Comparison of ENCODE assay signal across 29 cellular contexts in the genomic region with DNA sequence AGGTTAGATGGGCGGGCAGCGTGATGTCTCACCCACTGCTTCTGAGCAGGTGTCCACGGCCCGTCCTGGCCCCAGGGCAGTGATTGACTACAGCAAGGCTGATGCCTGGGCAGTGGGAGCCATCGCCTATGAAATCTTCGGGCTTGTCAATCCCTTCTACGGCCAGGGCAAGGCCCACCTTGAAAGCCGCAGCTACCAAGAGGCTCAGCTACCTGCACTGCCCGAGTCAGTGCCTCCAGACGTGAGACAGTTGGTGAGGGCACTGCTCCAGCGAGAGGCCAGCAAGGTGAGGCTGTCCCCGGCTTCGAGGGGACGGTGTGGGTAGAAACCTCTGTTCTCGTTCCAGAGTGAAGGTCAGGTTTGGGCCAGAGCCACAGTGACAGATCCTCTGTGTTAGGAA.
"Had no signal": no experiment of that assay in that cellular context is flagged by ENCODE, and none has a peak within 500 bp of the region (broad histone marks: within the 10 kb centered on the region; RNA-seq: fewer than 3 reads in every experiment).

No MANE protein-coding gene starts in this region.

- H3K4me3 Mint-ChIP-seq: activated naive CD4-positive, alpha-beta T cell treated with anti-CD3 and anti-CD28 coated beads, Interleukin-2, amount 10 ng/mL, durations not matched to agents 7 days and 5 days; activated T-cell treated with anti-CD3 and anti-CD28 coated beads, Interleukin-2, amount 50 U/mL, for 72 hours; brain; endodermal cell; nephron; T-cell; T-helper 2 cell treated with Interferon-gamma antibody and Interleukin-4, amounts not matched to agents 5 μg/mL and 100 μg/mL, for 36 hours had no signal

- H3K27me3 ChIP-seq: ascending aorta, esophagus muscularis mucosa, foreskin keratinocyte, heart right ventricle, neutrophil, ovary, right lobe of liver, stomach, thyroid gland, upper lobe of left lung, vagina had no signal

- H3K9me3 Mint-ChIP-seq: activated naive CD4-positive, alpha-beta T cell treated with anti-CD3 and anti-CD28 coated beads, Interleukin-2, amount 10 ng/mL, durations not matched to agents 7 days and 5 days; activated T-cell treated with anti-CD3 and anti-CD28 coated beads, Interleukin-2, amount 50 U/mL, for 72 hours; brain; endodermal cell; nephron; T-cell; T-helper 2 cell treated with Interferon-gamma antibody and Interleukin-4, amounts not matched to agents 5 μg/mL and 100 μg/mL, for 36 hours had no signal

- H3K4me1 Mint-ChIP-seq: activated naive CD4-positive, alpha-beta T cell treated with anti-CD3 and anti-CD28 coated beads, Interleukin-2, amount 10 ng/mL, durations not matched to agents 7 days and 5 days; brain; endodermal cell; nephron; T-cell had no signal

- DNase-seq: activated CD4-positive, alpha-beta T cell treated with anti-CD3 and anti-CD28 coated beads for 4 hours; activated CD4-positive, alpha-beta T cell treated with anti-CD3 and anti-CD28 coated beads, Interleukin-2, amount 50 U/mL, for 4 hours; activated effector memory CD4-positive, alpha-beta T cell treated with anti-CD3 and anti-CD28 coated beads, Interleukin-2, amount 50 U/mL, for 16 hours; activated naive CD4-positive, alpha-beta T cell treated with anti-CD3 and anti-CD28 coated beads, Interleukin-2, amount 10 ng/mL, durations not matched to agents 7 days and 5 days; activated T-cell treated with anti-CD3 and anti-CD28 coated beads for 4 hours; activated T-cell treated with anti-CD3 and anti-CD28 coated beads, Interleukin-2, amount 50 U/mL, for 72 hours; endodermal cell; foreskin keratinocyte; heart right ventricle; kidney glomerular epithelial cell; left ventricle myocardium inferior; mesendoderm; ovary; right lobe of liver; stimulated activated CD4-positive, alpha-beta T cell treated with anti-CD3 and anti-CD28 coated beads, Interleukin-4, amount 100 ng/mL, for 1 hour; stomach; T-cell; thyroid gland; upper lobe of left lung had no signal

- H3K27ac ChIP-seq: ascending aorta, coronary artery, esophagus muscularis mucosa, foreskin keratinocyte, heart right ventricle, left ventricle myocardium inferior, neutrophil, ovary, right lobe of liver, stomach, thyroid gland, upper lobe of left lung, vagina had no signal

- H3K27ac Mint-ChIP-seq: activated naive CD4-positive, alpha-beta T cell treated with anti-CD3 and anti-CD28 coated beads, Interleukin-2, amount 10 ng/mL, durations not matched to agents 7 days and 5 days; activated T-cell treated with anti-CD3 and anti-CD28 coated beads, Interleukin-2, amount 50 U/mL, for 72 hours; endodermal cell; nephron; T-cell; T-helper 2 cell treated with Interferon-gamma antibody and Interleukin-4, amounts not matched to agents 5 μg/mL and 100 μg/mL, for 36 hours had no signal

- ATAC-seq: activated T-cell treated with anti-CD3 and anti-CD28 coated beads, Interleukin-2, amount 50 U/mL, for 72 hours; foreskin keratinocyte; T-cell had no signal

- H3K4me1 ChIP-seq: ascending aorta, esophagus muscularis mucosa, foreskin keratinocyte, right lobe of liver, stomach, thyroid gland, upper lobe of left lung, vagina had no signal

- H3K9me3 ChIP-seq: ascending aorta, esophagus muscularis mucosa, heart right ventricle, left ventricle myocardium inferior, neutrophil, ovary, right lobe of liver, stomach, thyroid gland, upper lobe of left lung, vagina had no signal

- H3K27me3 Mint-ChIP-seq: activated naive CD4-positive, alpha-beta T cell treated with anti-CD3 and anti-CD28 coated beads, Interleukin-2, amount 10 ng/mL, durations not matched to agents 7 days and 5 days; brain; progenitor cell of endocrine pancreas; T-cell had no signal

- H3K4me3 ChIP-seq: ascending aorta, coronary artery, esophagus muscularis mucosa, heart right ventricle, left ventricle myocardium inferior, lung, ovary, right lobe of liver, stomach, thyroid gland, upper lobe of left lung, vagina had no signal
